8 cellular contexts compared by ENCODE assay signal in genomic region chr14:88825503-88825902, GRCh38. TPM values are rescaled to one million over a fixed set of nuclear protein-coding genes. Genes with fewer than 3 reads are reported as not detected.
DNase-seq lines count a peak whose midpoint lies in the region; FAIRE-seq and TF ChIP-seq lines count a peak whose summit lies in the region.

No MANE protein-coding gene starts in this region.

- POLR2A ChIA-PET in H1 (lab: Charles Lee; ENCODE audit: partially characterized antibody) = interaction anchor here (1.7 to 1.9 kb wide), 2 partner anchors 8 to 143 kb away, joined by 6 read pairs; no protein-coding TSS in a partner anchor

- H3K56ac ChIP-seq in H1 (replicated peaks; ENCODE audit: insufficient read length, low read depth, low read length) = no peak overlapping the region

- no peak overlapping the region for H3K23ac ChIP-seq in H1 (ENCODE audit: insufficient read length)

- H2BK120ac ChIP-seq in H1 (replicated peaks; ENCODE audit: low read depth, low read length) = no peak overlapping the region

- CTCF ChIA-PET in H1 (lab: Charles Lee; ENCODE audit: partially characterized antibody) = interaction anchor here (0.6 to 1.4 kb wide), 5 partner anchors 19 to 196 kb away, joined by 3 to 6 read pairs (median 3); no protein-coding TSS in a partner anchor

- H3K36me3 ChIP-seq in DOHH2 (ENCODE audit: control insufficient read depth, low read length) = no peaks in the 10 kb centered on the region
- H3K36me3 ChIP-seq in NT2/D1 (ENCODE audit: insufficient read depth, insufficient read length, low read length) = no peaks in the 10 kb centered on the region
- H3K36me3 ChIP-seq in H1 (ENCODE audit: control insufficient read depth in 2 of 4, insufficient read depth in 4 of 4, low read length in 3 of 4) = no peaks in the 10 kb centered on the region
- H3K36me3 ChIP-seq in ovary = no peaks in the 10 kb centered on the region

- H3K9me3 ChIP-seq in DOHH2 (ENCODE audit: control insufficient read depth, insufficient read depth, low read length) (no peaks in the 10 kb centered on the region), NT2/D1 (ENCODE audit: insufficient read depth, low read length) (no peaks in the 10 kb centered on the region), H1 (ENCODE audit: insufficient read depth in 2 of 2, low read depth in 1 of 2, low read length in 1 of 2) (no peaks in the 10 kb centered on the region), ovary (no peaks in the 10 kb centered on the region)

- FAIRE-seq in H1 (lab: Jason Lieb, UNC) = no peak

- H4K5ac ChIP-seq in H1 (ENCODE audit: insufficient read length, low read depth, low read length) = no peak overlapping the region

- H2BK12ac ChIP-seq in H1 (ENCODE audit: low read depth, low read length) = no peak overlapping the region

- H4K20me1 ChIP-seq in DOHH2 (ENCODE audit: control insufficient read depth, insufficient read depth, low read depth, low read length) (no peaks in the 10 kb centered on the region), H1 (replicated peaks in 1 of 2; ENCODE audit: control insufficient read depth in 1 of 2, insufficient read depth in 2 of 2, low read length in 2 of 2) (no peaks in the 10 kb centered on the region)

- H3K4me2 ChIP-seq in DOHH2 (ENCODE audit: low read length) = peak overlapping the region; percentile 81
- peak overlapping the region; percentile 80 to 85; a peak in 3 of 4 replicates for H3K4me2 ChIP-seq in H1 (ENCODE audit: insufficient read depth in 1 of 2, low read depth in 2 of 2, low read length in 2 of 2)

- H2BK5ac ChIP-seq in H1 (ENCODE audit: low read depth, low read length) = no peak overlapping the region

- TF ChIP-seq CTCF in DOHH2 (IDR thresholded peaks at IDR 0.05; ENCODE audit: low read depth, low read length, poor library complexity, severe bottlenecking) = no peak
- no peak for TF ChIP-seq CTCF in H1 (IDR thresholded peaks at IDR 0.05; ENCODE audit: control extremely low read depth in 1 of 3, insufficient read depth in 1 of 3, low read depth in 1 of 3, low read length in 3 of 3)
- no peak for TF ChIP-seq CTCF in ovary (IDR thresholded peaks at IDR 0.05)

- DNase-seq in NT2/D1 (ENCODE audit: low read depth, low spot score) (no peak), H1 (ENCODE audit: low read depth in 1 of 2, low spot score in 2 of 2) (no peak), ovary (no peak), NCI-H2107 (lab: John Stamatoyannopoulos, UW) (no peak), NCI-H510A treated with DMSO at 0.1 percent for 48 hours (lab: John Stamatoyannopoulos, UW) (no peak), NOMO-1 treated with DMSO at 0.1 percent for 48 hours (lab: John Stamatoyannopoulos, UW; ENCODE audit: unreplicated experiment) (no peak), DMS153 treated with DMSO at 0.1 percent for 48 hours (lab: John Stamatoyannopoulos, UW; ENCODE audit: unreplicated experiment) (no peak)

- peaks cover 30% of the 10 kb centered on the region for H3K4me1 ChIP-seq in DOHH2 (ENCODE audit: control insufficient read depth, low read length)
- H3K4me1 ChIP-seq in NT2/D1 (ENCODE audit: insufficient read depth, insufficient read length) = no peaks in the 10 kb centered on the region
- H3K4me1 ChIP-seq in H1 (replicated peaks in 1 of 4; ENCODE audit: control insufficient read depth in 3 of 4, insufficient read depth in 4 of 4, low read length in 3 of 4) = peaks cover 0 to 3% (median 0%) of the 10 kb centered on the region in 4 experiments; a peak in 1 of 7 replicates
- peaks cover 15% of the 10 kb centered on the region for H3K4me1 ChIP-seq in ovary (ENCODE audit: insufficient read depth)

- H3K27me3 ChIP-seq in DOHH2 (ENCODE audit: control insufficient read depth, low read length) = no peaks in the 10 kb centered on the region
- no peaks in the 10 kb centered on the region for H3K27me3 ChIP-seq in NT2/D1 (ENCODE audit: insufficient read depth, insufficient read length)
- H3K27me3 ChIP-seq in H1 (replicated peaks in 1 of 4; ENCODE audit: control insufficient read depth in 3 of 4, extremely low read depth in 1 of 4, insufficient read depth in 3 of 4, low read length in 3 of 4) = no peaks in the 10 kb centered on the region
- H3K27me3 ChIP-seq in ovary = no peaks in the 10 kb centered on the region

- no peak overlapping the region for H4K91ac ChIP-seq in H1 (replicated peaks; ENCODE audit: insufficient read length, low read length)

- TF ChIP-seq POLR2A in H1 (IDR thresholded peaks at IDR 0.05; ENCODE audit: control extremely low read depth in 1 of 2, low read depth in 2 of 2, low read length in 2 of 2) (no peak), ovary (IDR thresholded peaks at IDR 0.05) (no peak)

- H3K18ac ChIP-seq in H1 (ENCODE audit: extremely low read depth, low read length) = no peak overlapping the region

- 0 out of 2 replicates have a peak, but pooled peaks cover 3% of the 10 kb centered on the region for H3F3A ChIP-seq in DOHH2 (ENCODE audit: control insufficient read depth, insufficient read depth)

- no peak overlapping the region for H4K8ac ChIP-seq in H1 (ENCODE audit: extremely low read depth, insufficient read depth, low read length)

- no peak overlapping the region for H2BK15ac ChIP-seq in H1 (ENCODE audit: low read length)

- H3K14ac ChIP-seq in H1 (ENCODE audit: insufficient read length) = no peak overlapping the region

- peaks cover 5% of the 10 kb centered on the region for H3K23me2 ChIP-seq in H1 (ENCODE audit: low read depth, low read length)

- H3K27ac ChIP-seq in DOHH2 (ENCODE audit: low read depth, low read length) = no peak overlapping the region
- no peak overlapping the region for H3K27ac ChIP-seq in H1 (ENCODE audit: low read depth, low read length)
- peak overlapping the region in 1 of 2 donors; percentile 87 for H3K27ac ChIP-seq in ovary

- H3K9ac ChIP-seq in NT2/D1 (ENCODE audit: insufficient read length, low read depth) (no peak overlapping the region), H1 (replicated peaks in 1 of 4; ENCODE audit: extremely low read depth in 1 of 4, low read depth in 3 of 4, low read length in 3 of 4) (0 out of 7 replicates have a peak overlapping the region, but pooled peaks of 1 of the 4 experiments have one; percentile 80)

- H3K79me2 ChIP-seq in DOHH2 (ENCODE audit: control insufficient read depth, low read length) (peaks cover 2% of the 10 kb centered on the region; the same call in 1 of the 2 replicates), H1 (ENCODE audit: control insufficient read depth in 1 of 2, insufficient read depth in 2 of 2, low read length in 2 of 2) (no peaks in the 10 kb centered on the region)

- H3K4ac ChIP-seq in H1 (replicated peaks; ENCODE audit: insufficient read length, low read depth, low read length) = no peak overlapping the region

- no peak overlapping the region for H2BK20ac ChIP-seq in H1 (ENCODE audit: low read length)

- H3K79me1 ChIP-seq in H1 (ENCODE audit: low read depth, low read length) = no peaks in the 10 kb centered on the region; the same call in 1 of the 2 replicates

- 88% methylated on average over 9 of the region's 9 CpGs; no CpG with 5 or more reads in 1 of the 2 experiments for WGBS in H1 (ENCODE audit: extremely low coverage in 1 of 2, insufficient coverage in 1 of 2, insufficient read length in 1 of 2, insufficient replicate concordance in 2 of 2, low coverage in 1 of 2, low lambda C conversion rate in 2 of 2, missing lambda C conversion rate in 1 of 2), 2 experiments
- 45 to 88% (median 46%) methylated on average over 9 of the region's 9 CpGs for WGBS in ovary, 3 donors

- H3K9me2 ChIP-seq in DOHH2 (replicated peaks; ENCODE audit: control insufficient read depth, low read length) = no peaks in the 10 kb centered on the region

- H3K4me3 ChIP-seq in DOHH2 (ENCODE audit: low read length) = peak overlapping the region; percentile 96
- H3K4me3 ChIP-seq in NT2/D1 (ENCODE audit: insufficient read length, low read depth) = peak overlapping the region; percentile 84
- peak overlapping the region in 2 of 4 experiments; percentile 75 to 83; a peak in 4 of 8 replicates for H3K4me3 ChIP-seq in H1 (ENCODE audit: extremely low read depth in 1 of 4, insufficient read depth in 2 of 4, low read depth in 3 of 4, low read length in 4 of 4)
- peak overlapping the region; percentile 69 for H3K4me3 ChIP-seq in ovary

- no peak overlapping the region for H2AFZ ChIP-seq in H1 (ENCODE audit: low read length)

- intact Hi-C loops in ovary (cut with DNase I) = no loop called here

- no peak for TF ChIP-seq EP300 in H1 (IDR thresholded peaks at IDR 0.05; ENCODE audit: borderline replicate concordance in 1 of 2, low read depth in 2 of 2, low read length in 2 of 2)
- no peak for TF ChIP-seq EP300 in ovary (IDR thresholded peaks at IDR 0.05)

- no peak overlapping the region for H2AK5ac ChIP-seq in H1 (ENCODE audit: low read depth, low read length)

- no peak for TF ChIP-seq RAD21 in H1 (IDR thresholded peaks at IDR 0.05 in 1 of 2, conservative IDR thresholded peaks at IDR 0.05 in 1 of 2; ENCODE audit: low read depth in 2 of 2, low read length in 2 of 2)

TF ChIP-seq in H1, 55 proteins besides CTCF, POLR2A, EP300 and RAD21 (continues in another document):
- TF ChIP-seq SP2 (IDR thresholded peaks at IDR 0.05; ENCODE audit: low read length) = no peak
- no peak for TF ChIP-seq ASH2L (IDR thresholded peaks at IDR 0.05; ENCODE audit: low read length)
- no peak for TF ChIP-seq YY1 (IDR thresholded peaks at IDR 0.05; ENCODE audit: low read depth, low read length)
- no peak for TF ChIP-seq BCL11A (IDR thresholded peaks at IDR 0.05; ENCODE audit: low read depth in 2 of 2, low read length in 2 of 2)

RNA-seq across cellular contexts. Expression of gene TTC8, which starts 1.1 kb away (rescaled TPM):
- total RNA-seq in H1 (2021; fragmentation: NEBNext Ultra II Directional; extraction: Animal tissue kit (Norgen Biotek cat#: 25700)) = 13.1 and 13.5 TPM in 2 replicates
- polyA plus RNA-seq in H1 (2011; rRNA removed) (9.7 and 13.1 TPM in 2 replicates), ovary (10 to 100 TPM; 50.7 to 66.4 TPM)
- polyA plus RNA-seq in H1 (2011; cell fraction: cytosol; rRNA removed) = 15.0 TPM
- 12.2 TPM for polyA plus RNA-seq in H1 (2011; cell fraction: nucleus; rRNA removed)
- polyA plus RNA-seq in H1 (2012, experiment 1 of 2) = 9.7 to 13.3 TPM (median 11.6 TPM) in 4 replicates
- polyA plus RNA-seq in H1 (2012, experiment 2 of 2) = 4.2 TPM
- polyA plus RNA-seq in H1 (2013, experiment 1 of 2) = 8.7 TPM
- 8.5 TPM for polyA plus RNA-seq in H1 (2013, experiment 2 of 2)
- 11.2 and 16.9 TPM in 2 replicates for polyA minus RNA-seq in H1 (2011; rRNA and poly(A)+ RNA removed)
- polyA minus RNA-seq in H1 (2011; cell fraction: cytosol; rRNA and poly(A)+ RNA removed) = 11.8 TPM
- polyA minus RNA-seq in H1 (2011; cell fraction: nucleus; rRNA and poly(A)+ RNA removed) = 11.6 TPM
- total RNA-seq in ovary = 10 to 100 TPM; 40.3 to 98.1 (median 73.2) TPM

RNA-seq across cellular contexts. Expression of gene EML5, which starts 32.8 kb away (rescaled TPM):
- 0.55 and 0.88 TPM in 2 replicates for total RNA-seq in H1 (2021; fragmentation: NEBNext Ultra II Directional; extraction: Animal tissue kit (Norgen Biotek cat#: 25700))
- polyA plus RNA-seq in H1 (2011; rRNA removed) (0.25 and 0.39 TPM in 2 replicates), ovary (10 to 100 TPM in 1 of 2 donors, 1 to 10 TPM in 1; 5.7 to 15.8 TPM)
- 0.35 TPM for polyA plus RNA-seq in H1 (2011; cell fraction: cytosol; rRNA removed)
- polyA plus RNA-seq in H1 (2011; cell fraction: nucleus; rRNA removed) = 0.46 TPM
- polyA plus RNA-seq in H1 (2012, experiment 1 of 2) = 0.64 to 0.99 TPM (median 0.67 TPM) in 4 replicates
- polyA plus RNA-seq in H1 (2012, experiment 2 of 2) = not detected
- 0.24 TPM for polyA plus RNA-seq in H1 (2013, experiment 1 of 2)
- polyA plus RNA-seq in H1 (2013, experiment 2 of 2) = 0.28 TPM
- 0.91 and 9.8 TPM in 2 replicates for polyA minus RNA-seq in H1 (2011; rRNA and poly(A)+ RNA removed)
- 2.8 TPM for polyA minus RNA-seq in H1 (2011; cell fraction: cytosol; rRNA and poly(A)+ RNA removed)
- 6.8 TPM for polyA minus RNA-seq in H1 (2011; cell fraction: nucleus; rRNA and poly(A)+ RNA removed)
- total RNA-seq in ovary = 10 to 100 TPM in 6 of 7 donors, 1 to 10 TPM in 1; 8.5 to 86.5 (median 37.0) TPM
